ENCODE assay signal across 20 cellular contexts in the genomic region with DNA sequence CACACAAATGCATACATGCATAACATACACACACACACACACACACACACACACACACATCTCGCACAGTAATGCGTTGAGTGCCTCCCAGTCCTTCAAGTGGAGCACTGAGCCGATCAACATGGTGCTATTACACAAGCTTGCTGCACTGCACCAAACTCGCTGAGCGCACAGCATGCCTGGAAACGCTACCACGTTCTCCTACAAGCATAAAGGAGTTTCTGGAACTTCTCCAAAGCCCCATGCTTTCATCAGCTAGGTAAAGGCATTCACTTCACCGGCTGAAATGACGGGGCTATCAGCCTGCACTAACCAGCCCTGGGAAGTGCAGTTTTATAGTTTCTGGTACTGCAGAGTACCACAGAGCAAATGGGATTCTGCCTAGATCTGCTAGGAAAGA.
DNase-seq lines count a peak whose midpoint lies in the region; ATAC-seq, FAIRE-seq and TF ChIP-seq lines count a peak whose summit lies in the region.
"Had no signal": no experiment of that assay in that cellular context is flagged by ENCODE, and none has a peak within 500 bp of the region (broad histone marks: within the 10 kb centered on the region; RNA-seq: fewer than 3 reads in every experiment).

No MANE protein-coding gene starts in this region.

- H3K4me3 ChIP-seq in bronchial epithelial cell (ENCODE audit: low read depth, low read length): no peak overlapping the region
- no peak overlapping the region for H3K4me3 ChIP-seq in CD4-positive, alpha-beta memory T cell (ENCODE audit: low read length in 2 of 2)
- H3K4me3 ChIP-seq: adrenal gland, HAP-1, ovary, testis had no signal

- no peaks in the 10 kb centered on the region for H3K9me3 ChIP-seq in CD4-positive, alpha-beta memory T cell (ENCODE audit: control insufficient read depth in 1 of 2, low read length in 2 of 2)
- H3K9me3 ChIP-seq: adrenal gland, HAP-1, ovary, testis had no signal

- no peaks in the 10 kb centered on the region for H3K4me1 ChIP-seq in CD4-positive, alpha-beta memory T cell (ENCODE audit: insufficient read depth, low read length)
- H3K4me1 ChIP-seq: adrenal gland, HAP-1 had no signal

- H3K36me3 ChIP-seq in bronchial epithelial cell (ENCODE audit: control insufficient read depth, insufficient read depth, low read length): no peaks in the 10 kb centered on the region
- H3K36me3 ChIP-seq in CD4-positive, alpha-beta memory T cell (ENCODE audit: insufficient read depth, low read length): no peaks in the 10 kb centered on the region
- H3K36me3 ChIP-seq: adrenal gland, HAP-1, ovary had no signal

- H3K4me3 Mint-ChIP-seq in stimulated activated naive CD8-positive, alpha-beta T cell treated with anti-CD3 and anti-CD28 coated beads, Interleukin-15, amount 100 ng/mL, for 72 hours: no peak overlapping the region
- no peak overlapping the region for H3K4me3 Mint-ChIP-seq in CD4-positive, alpha-beta memory T cell
- H3K4me3 Mint-ChIP-seq: activated T-helper 17 cell treated with anti-CD3 and anti-CD28 coated beads, Interleukin-2, amount 50 U/mL, for 72 hours; T-helper 2 cell treated with Interferon-gamma antibody and Interleukin-4, amounts not matched to agents 5 μg/mL and 100 μg/mL, for 36 hours had no signal

- no peaks in the 10 kb centered on the region for H3K36me3 Mint-ChIP-seq in CD4-positive, alpha-beta memory T cell

- TF ChIP-seq CTCF in bronchial epithelial cell (IDR thresholded peaks at IDR 0.05; ENCODE audit: insufficient read depth, low read length, severe bottlenecking): no peak

- H3K9me3 Mint-ChIP-seq in stimulated activated naive CD8-positive, alpha-beta T cell treated with anti-CD3 and anti-CD28 coated beads, Interleukin-15, amount 100 ng/mL, for 72 hours: no peaks in the 10 kb centered on the region
- no peaks in the 10 kb centered on the region for H3K9me3 Mint-ChIP-seq in CD4-positive, alpha-beta memory T cell
- H3K9me3 Mint-ChIP-seq: activated T-helper 17 cell treated with anti-CD3 and anti-CD28 coated beads, Interleukin-2, amount 50 U/mL, for 72 hours; T-helper 2 cell treated with Interferon-gamma antibody and Interleukin-4, amounts not matched to agents 5 μg/mL and 100 μg/mL, for 36 hours had no signal

- peak; percentile 60 for FAIRE-seq in bronchial epithelial cell (lab: Jason Lieb, UNC)
- FAIRE-seq: colon, endometrium had no signal

- H3K27ac Mint-ChIP-seq in stimulated activated naive CD8-positive, alpha-beta T cell treated with anti-CD3 and anti-CD28 coated beads, Interleukin-15, amount 100 ng/mL, for 72 hours: peak overlapping the region in 1 of 2 donors; percentile 42
- H3K27ac Mint-ChIP-seq in CD4-positive, alpha-beta memory T cell: no peak overlapping the region
- H3K27ac Mint-ChIP-seq: activated T-helper 17 cell treated with anti-CD3 and anti-CD28 coated beads, Interleukin-2, amount 50 U/mL, for 72 hours; T-helper 2 cell treated with Interferon-gamma antibody and Interleukin-4, amounts not matched to agents 5 μg/mL and 100 μg/mL, for 36 hours had no signal

- H3K27me3 Mint-ChIP-seq in stimulated activated naive CD8-positive, alpha-beta T cell treated with anti-CD3 and anti-CD28 coated beads, Interleukin-15, amount 100 ng/mL, for 72 hours: peaks cover 8% of the 10 kb centered on the region
- peaks cover 3 to 4% of the 10 kb centered on the region in 2 donors for H3K27me3 Mint-ChIP-seq in CD4-positive, alpha-beta memory T cell

- H3K4me1 Mint-ChIP-seq in stimulated activated naive CD8-positive, alpha-beta T cell treated with anti-CD3 and anti-CD28 coated beads, Interleukin-15, amount 100 ng/mL, for 72 hours: no peaks in the 10 kb centered on the region
- H3K4me1 Mint-ChIP-seq in CD4-positive, alpha-beta memory T cell: peaks cover 0 to 6% (median 5%) of the 10 kb centered on the region in 4 donors
- H3K4me1 Mint-ChIP-seq: activated T-helper 17 cell treated with anti-CD3 and anti-CD28 coated beads, Interleukin-2, amount 50 U/mL, for 72 hours had no signal

- POLR2A ChIA-PET in CD4-positive, alpha-beta memory T cell (lab: Charles Lee; ENCODE audit: partially characterized antibody): no interaction called here

- intact Hi-C loops in CD4-positive, alpha-beta memory T cell (cut with micrococcal nuclease): no loop called here

- DNase-seq in DMS153 (lab: John Stamatoyannopoulos, UW) (peak; percentile 61), NCI-H1105 (lab: John Stamatoyannopoulos, UW) (peak; percentile 71), bronchial epithelial cell (ENCODE audit: low read depth) (peak; percentile 48), left kidney (ENCODE audit: low read depth, low spot score) (peak; percentile 29), HT-29 (ENCODE audit: low spot score) (no peak), NCI-H1436 (lab: John Stamatoyannopoulos, UW) (no peak)
- no peak for DNase-seq in stimulated activated naive CD8-positive, alpha-beta T cell treated with anti-CD3 and anti-CD28 coated beads, Interleukin-15, amount 100 ng/mL, for 72 hours
- no peak for DNase-seq in CD4-positive, alpha-beta memory T cell
- DNase-seq: adrenal gland; KBM-7; NCI-H446 treated with DMSO at 0.1 percent for 48 hours; ovary; stimulated activated CD4-positive, alpha-beta T cell treated with anti-CD3 and anti-CD28 coated beads, Interleukin-2, amount 100 ng/mL, for 48 hours; testis had no signal

- CTCF ChIA-PET in CD4-positive, alpha-beta memory T cell (lab: Charles Lee; ENCODE audit: partially characterized antibody): no interaction called here

- no peaks in the 10 kb centered on the region for H3K27me3 ChIP-seq in bronchial epithelial cell (ENCODE audit: control insufficient read depth, insufficient read depth, low read length)
- H3K27me3 ChIP-seq in CD4-positive, alpha-beta memory T cell (ENCODE audit: insufficient read depth, low read length): no peaks in the 10 kb centered on the region
- H3K27me3 ChIP-seq: adrenal gland, ovary, testis had no signal

- H3K27ac ChIP-seq in CD4-positive, alpha-beta memory T cell (ENCODE audit: low read depth, low read length): no peak overlapping the region
- H3K27ac ChIP-seq: adrenal gland, ovary, testis had no signal

- no peak for ATAC-seq in stimulated activated naive CD8-positive, alpha-beta T cell treated with anti-CD3 and anti-CD28 coated beads, Interleukin-15, amount 100 ng/mL, for 72 hours
- ATAC-seq: activated CD4-positive, CD25-positive, alpha-beta regulatory T cell treated with anti-CD3 and anti-CD28 coated beads, Interleukin-2, amount 50 U/mL, for 24 hours; activated T-helper 17 cell treated with anti-CD3 and anti-CD28 coated beads, Interleukin-2, amount 50 U/mL, for 72 hours had no signal

Comparison
In these comparisons a context has a peak if more than half of its experiments do, and no peak if none do; other contexts are left out.
1. DNase-seq: peak in DMS153 (single experiment), NCI-H1105 (single experiment), bronchial epithelial cell (single experiment) and left kidney (single experiment); none in HT-29 (single experiment), stimulated activated naive CD8-positive, alpha-beta T cell treated with anti-CD3 and anti-CD28 coated beads, Interleukin-15, amount 100 ng/mL, for 72 hours (0 of 2), NCI-H1436 (single experiment) and CD4-positive, alpha-beta memory T cell (0 of 5).